ENCODE assay signal across 16 cellular contexts in the genomic region with DNA sequence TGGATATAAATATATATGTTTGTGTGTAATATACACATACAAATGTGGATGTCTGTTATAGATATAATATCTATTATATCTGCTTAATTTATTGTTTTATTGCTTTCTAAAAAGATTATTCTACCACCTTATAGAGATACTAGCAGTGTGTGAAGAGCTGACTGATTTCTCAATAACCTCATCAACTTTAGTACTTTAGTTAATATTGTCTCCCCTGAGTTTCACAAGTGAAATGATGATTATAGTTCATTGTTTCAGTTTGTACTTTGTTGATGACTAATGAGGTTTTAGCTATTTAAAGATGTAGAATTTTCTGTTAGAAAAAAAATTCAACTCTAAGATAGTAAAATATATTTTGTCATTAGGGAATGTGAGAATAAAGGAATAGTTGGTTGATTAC. TPM values are rescaled to one million over a fixed set of nuclear protein-coding genes. Genes with fewer than 3 reads are reported as not detected.
A peak's percentile ranks its signal among the peaks of the same experiment; 100 is the strongest.
DNase-seq lines count a peak whose midpoint lies in the region; ATAC-seq and TF ChIP-seq lines count a peak whose summit lies in the region.
"Had no signal": no experiment of that assay in that cellular context is flagged by ENCODE, and none has a peak within 500 bp of the region (broad histone marks: within the 10 kb centered on the region; RNA-seq: fewer than 3 reads in every experiment).

No MANE protein-coding gene starts in this region.

- no peak overlapping the region for H3K4me3 ChIP-seq in effector memory CD4-positive, alpha-beta T cell (ENCODE audit: insufficient read depth, low read depth, low read length, poor library complexity, severe bottlenecking)
- H3K4me3 ChIP-seq: Peyer's patch, uterus had no signal

- peaks cover 12% of the 10 kb centered on the region for H3K36me3 ChIP-seq in effector memory CD4-positive, alpha-beta T cell (ENCODE audit: control insufficient read depth, insufficient read depth, low read length)

- H3K9me3 ChIP-seq in effector memory CD4-positive, alpha-beta T cell (ENCODE audit: control insufficient read depth, low read length): no peaks in the 10 kb centered on the region
- H3K9me3 ChIP-seq: Peyer's patch had no signal

- H3K27me3 Mint-ChIP-seq in natural killer cell treated with Interleukin-12 subunit alpha and Interleukin-12 subunit beta and Interleukin-15 and Interleukin-18, amount 100 ng/mL, for 72 hours: no peaks in the 10 kb centered on the region
- H3K27me3 Mint-ChIP-seq: central memory CD8-positive, alpha-beta T cell had no signal

- H3K27me3 ChIP-seq in effector memory CD4-positive, alpha-beta T cell (replicated peaks; ENCODE audit: control insufficient read depth, insufficient read depth, low read length, poor library complexity, severe bottlenecking): no peaks in the 10 kb centered on the region
- H3K27me3 ChIP-seq: Peyer's patch, uterus had no signal

- H3K36me3 Mint-ChIP-seq in natural killer cell treated with Interleukin-12 subunit alpha and Interleukin-12 subunit beta and Interleukin-15 and Interleukin-18, amount 100 ng/mL, for 72 hours: peaks cover 25% of the 10 kb centered on the region

- peak; percentile 22 for DNase-seq in GM10266 (ENCODE audit: extremely low spot score)
- DNase-seq in effector memory CD4-positive, alpha-beta T cell: no peak
- DNase-seq in natural killer cell treated with Interleukin-12 subunit alpha and Interleukin-12 subunit beta and Interleukin-15 and Interleukin-18, amount 100 ng/mL, for 72 hours (ENCODE audit: low spot score): no peak
- no peak for DNase-seq in NCI-H128 (lab: John Stamatoyannopoulos, UW; ENCODE audit: unreplicated experiment)
- DNase-seq: activated CD8-positive, alpha-beta memory T cell treated with anti-CD3 and anti-CD28 coated beads for 24 hours; Karpas-422; nucleus accumbens; Peyer's patch; uterus had no signal

- H3K27ac Mint-ChIP-seq in natural killer cell treated with Interleukin-12 subunit alpha and Interleukin-12 subunit beta and Interleukin-15 and Interleukin-18, amount 100 ng/mL, for 72 hours: no peak overlapping the region
- H3K27ac Mint-ChIP-seq: activated naive CD4-positive, alpha-beta T cell treated with anti-CD3 and anti-CD28 coated beads, Interleukin-2, amount 50 U/mL, for 72 hours; T-helper 1 cell treated with Interleukin-12 subunit alpha and Interleukin-12 subunit beta and Interleukin-4 antibody, amounts not matched to agents 30 μg/mL and 1 μg/mL, for 36 hours had no signal

- no peak overlapping the region for H3K4me3 Mint-ChIP-seq in natural killer cell treated with Interleukin-12 subunit alpha and Interleukin-12 subunit beta and Interleukin-15 and Interleukin-18, amount 100 ng/mL, for 72 hours
- H3K4me3 Mint-ChIP-seq: central memory CD8-positive, alpha-beta T cell; T-helper 1 cell treated with Interleukin-12 subunit alpha and Interleukin-12 subunit beta and Interleukin-4 antibody, amounts not matched to agents 30 μg/mL and 1 μg/mL, for 36 hours had no signal

- H3K9me3 Mint-ChIP-seq in natural killer cell treated with Interleukin-12 subunit alpha and Interleukin-12 subunit beta and Interleukin-15 and Interleukin-18, amount 100 ng/mL, for 72 hours: no peaks in the 10 kb centered on the region
- H3K9me3 Mint-ChIP-seq: central memory CD8-positive, alpha-beta T cell had no signal

- H3K27ac ChIP-seq in effector memory CD4-positive, alpha-beta T cell (ENCODE audit: insufficient read depth, low read length, poor library complexity, severe bottlenecking): no peak overlapping the region
- H3K27ac ChIP-seq: Peyer's patch, uterus had no signal

- peaks cover 7 to 14% of the 10 kb centered on the region in 2 donors for H3K4me1 Mint-ChIP-seq in natural killer cell treated with Interleukin-12 subunit alpha and Interleukin-12 subunit beta and Interleukin-15 and Interleukin-18, amount 100 ng/mL, for 72 hours (ENCODE audit: low read depth in 2 of 2)

- TF ChIP-seq CTCF in GM10266 (IDR thresholded peaks at IDR 0.05; ENCODE audit: control insufficient read depth, insufficient read depth, low read depth, missing control alignments): no peak

- ATAC-seq in GM19351 (IDR thresholded peaks at IDR 0.05; ENCODE audit: unreplicated experiment) (peak; percentile 96), HG02798 (IDR thresholded peaks at IDR 0.05; ENCODE audit: poor library complexity, unreplicated experiment) (peak; percentile 83), HG03439 (IDR thresholded peaks at IDR 0.05; ENCODE audit: unreplicated experiment) (peak; percentile 86), GM21737 (IDR thresholded peaks at IDR 0.05; ENCODE audit: unreplicated experiment) (no peak)
- ATAC-seq in natural killer cell treated with Interleukin-12 subunit alpha and Interleukin-12 subunit beta and Interleukin-15 and Interleukin-18, amount 100 ng/mL, for 72 hours: no peak

- no peaks in the 10 kb centered on the region for H3K4me1 ChIP-seq in effector memory CD4-positive, alpha-beta T cell (ENCODE audit: control insufficient read depth, insufficient read depth, low read length, poor library complexity, severe bottlenecking)
- H3K4me1 ChIP-seq: Peyer's patch, uterus had no signal

RNA-seq across cellular contexts. Expression of a gene that starts 11.4 kb away (rescaled TPM):
- 10 to 100 TPM; 38.7 to 49.6 TPM for total RNA-seq in natural killer cell treated with Interleukin-12 subunit alpha and Interleukin-12 subunit beta and Interleukin-15 and Interleukin-18, amount 100 ng/mL, for 72 hours

RNA-seq across cellular contexts. Expression of a gene that starts 15.1 kb away (rescaled TPM):
- total RNA-seq in natural killer cell treated with Interleukin-12 subunit alpha and Interleukin-12 subunit beta and Interleukin-15 and Interleukin-18, amount 100 ng/mL, for 72 hours: 1 to 10 TPM in 1 of 2 donors, not detected in 1; 2.1 TPM
- total RNA-seq: activated naive CD4-positive, alpha-beta T cell treated with anti-CD3 and anti-CD28 coated beads, Interleukin-2, amount 50 U/mL, for 72 hours; Peyer's patch had no signal

Comparison
In these comparisons a context has a peak if more than half of its experiments do, and no peak if none do; other contexts are left out.
1. ATAC-seq: peak in GM19351 (single experiment), HG02798 (single experiment) and HG03439 (single experiment); none in GM21737 (single experiment) and natural killer cell treated with Interleukin-12 subunit alpha and Interleukin-12 subunit beta and Interleukin-15 and Interleukin-18, amount 100 ng/mL, for 72 hours (0 of 2).